Comparison of ENCODE assay signal across 1 cellular context in genomic region chrX:78838709-78839108, GRCh38.
TF ChIP-seq lines count a peak whose summit lies in the region.

No MANE protein-coding gene starts in this region.

TF ChIP-seq in GM23338, 12 proteins besides CTCF, POLR2A, EP300 and RAD21 (continued from another document):
- TF ChIP-seq REST (IDR thresholded peaks at IDR 0.05; ENCODE audit: unreplicated experiment) (no peak), JUNB (IDR thresholded peaks at IDR 0.05; ENCODE audit: unreplicated experiment) (no peak), ZNF114 (CRISPR knock-in tag; IDR thresholded peaks at IDR 0.05) (no peak), CREB1 (CRISPR knock-in tag; IDR thresholded peaks at IDR 0.05; ENCODE audit: low read depth) (no peak)
- TF ChIP-seq, protein P1, sequence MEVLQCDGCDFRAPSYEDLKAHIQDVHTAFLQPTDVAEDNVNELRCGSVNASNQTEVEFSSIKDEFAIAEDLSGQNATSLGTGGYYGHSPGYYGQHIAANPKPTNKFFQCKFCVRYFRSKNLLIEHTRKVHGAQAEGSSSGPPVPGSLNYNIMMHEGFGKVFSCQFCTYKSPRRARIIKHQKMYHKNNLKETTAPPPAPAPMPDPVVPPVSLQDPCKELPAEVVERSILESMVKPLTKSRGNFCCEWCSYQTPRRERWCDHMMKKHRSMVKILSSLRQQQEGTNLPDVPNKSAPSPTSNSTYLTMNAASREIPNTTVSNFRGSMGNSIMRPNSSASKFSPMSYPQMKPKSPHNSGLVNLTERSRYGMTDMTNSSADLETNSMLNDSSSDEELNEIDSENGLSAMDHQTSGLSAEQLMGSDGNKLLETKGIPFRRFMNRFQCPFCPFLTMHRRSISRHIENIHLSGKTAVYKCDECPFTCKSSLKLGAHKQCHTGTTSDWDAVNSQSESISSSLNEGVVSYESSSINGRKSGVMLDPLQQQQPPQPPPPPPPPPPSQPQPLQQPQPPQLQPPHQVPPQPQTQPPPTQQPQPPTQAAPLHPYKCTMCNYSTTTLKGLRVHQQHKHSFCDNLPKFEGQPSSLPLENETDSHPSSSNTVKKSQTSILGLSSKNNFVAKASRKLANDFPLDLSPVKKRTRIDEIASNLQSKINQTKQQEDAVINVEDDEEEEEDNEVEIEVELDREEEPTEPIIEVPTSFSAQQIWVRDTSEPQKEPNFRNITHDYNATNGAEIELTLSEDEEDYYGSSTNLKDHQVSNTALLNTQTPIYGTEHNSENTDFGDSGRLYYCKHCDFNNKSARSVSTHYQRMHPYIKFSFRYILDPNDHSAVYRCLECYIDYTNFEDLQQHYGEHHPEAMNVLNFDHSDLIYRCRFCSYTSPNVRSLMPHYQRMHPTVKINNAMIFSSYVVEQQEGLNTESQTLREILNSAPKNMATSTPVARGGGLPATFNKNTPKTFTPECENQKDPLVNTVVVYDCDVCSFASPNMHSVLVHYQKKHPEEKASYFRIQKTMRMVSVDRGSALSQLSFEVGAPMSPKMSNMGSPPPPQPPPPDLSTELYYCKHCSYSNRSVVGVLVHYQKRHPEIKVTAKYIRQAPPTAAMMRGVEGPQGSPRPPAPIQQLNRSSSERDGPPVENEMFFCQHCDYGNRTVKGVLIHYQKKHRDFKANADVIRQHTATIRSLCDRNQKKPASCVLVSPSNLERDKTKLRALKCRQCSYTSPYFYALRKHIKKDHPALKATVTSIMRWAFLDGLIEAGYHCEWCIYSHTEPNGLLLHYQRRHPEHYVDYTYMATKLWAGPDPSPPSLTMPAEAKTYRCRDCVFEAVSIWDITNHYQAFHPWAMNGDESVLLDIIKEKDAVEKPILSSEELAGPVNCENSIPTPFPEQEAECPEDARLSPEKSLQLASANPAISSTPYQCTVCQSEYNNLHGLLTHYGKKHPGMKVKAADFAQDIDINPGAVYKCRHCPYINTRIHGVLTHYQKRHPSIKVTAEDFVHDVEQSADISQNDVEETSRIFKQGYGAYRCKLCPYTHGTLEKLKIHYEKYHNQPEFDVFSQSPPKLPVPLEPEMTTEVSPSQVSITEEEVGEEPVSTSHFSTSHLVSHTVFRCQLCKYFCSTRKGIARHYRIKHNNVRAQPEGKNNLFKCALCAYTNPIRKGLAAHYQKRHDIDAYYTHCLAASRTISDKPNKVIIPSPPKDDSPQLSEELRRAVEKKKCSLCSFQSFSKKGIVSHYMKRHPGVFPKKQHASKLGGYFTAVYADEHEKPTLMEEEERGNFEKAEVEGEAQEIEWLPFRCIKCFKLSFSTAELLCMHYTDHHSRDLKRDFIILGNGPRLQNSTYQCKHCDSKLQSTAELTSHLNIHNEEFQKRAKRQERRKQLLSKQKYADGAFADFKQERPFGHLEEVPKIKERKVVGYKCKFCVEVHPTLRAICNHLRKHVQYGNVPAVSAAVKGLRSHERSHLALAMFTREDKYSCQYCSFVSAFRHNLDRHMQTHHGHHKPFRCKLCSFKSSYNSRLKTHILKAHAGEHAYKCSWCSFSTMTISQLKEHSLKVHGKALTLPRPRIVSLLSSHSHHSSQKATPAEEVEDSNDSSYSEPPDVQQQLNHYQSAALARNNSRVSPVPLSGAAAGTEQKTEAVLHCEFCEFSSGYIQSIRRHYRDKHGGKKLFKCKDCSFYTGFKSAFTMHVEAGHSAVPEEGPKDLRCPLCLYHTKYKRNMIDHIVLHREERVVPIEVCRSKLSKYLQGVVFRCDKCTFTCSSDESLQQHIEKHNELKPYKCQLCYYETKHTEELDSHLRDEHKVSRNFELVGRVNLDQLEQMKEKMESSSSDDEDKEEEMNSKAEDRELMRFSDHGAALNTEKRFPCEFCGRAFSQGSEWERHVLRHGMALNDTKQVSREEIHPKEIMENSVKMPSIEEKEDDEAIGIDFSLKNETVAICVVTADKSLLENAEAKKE (CRISPR knock-in tag; IDR thresholded peaks at IDR 0.05): no peak
